ENCODE assay signal across 30 cellular contexts in genomic region chr3:176909044-176909443, GRCh38.
"Had no signal": no experiment of that assay in that cellular context is flagged by ENCODE, and none has a peak within 500 bp of the region (broad histone marks: within the 10 kb centered on the region; RNA-seq: fewer than 3 reads in every experiment).

No MANE protein-coding gene starts in this region.

- H3K27me3 ChIP-seq: Peyer's patch, SJSA1 had no signal

- H3K36me3 ChIP-seq: Peyer's patch, SJSA1 had no signal

- H3K4me3 ChIP-seq: PC-9, Peyer's patch, SJSA1 had no signal

- H3K9me3 ChIP-seq: Peyer's patch, SJSA1, SK-N-SH had no signal

- H3K9ac ChIP-seq: KMS-11, SK-N-SH had no signal

- H3K4me1 ChIP-seq: Peyer's patch, SJSA1 had no signal

- H3K27ac ChIP-seq: KMS-11, PC-9, Peyer's patch, SJSA1 had no signal

- H3K4me2 ChIP-seq: KMS-11, PC-9, SK-N-SH had no signal

- DNase-seq: Karpas-422, MM.1S, MV-4-11, NCI-H1092, NCI-H1105, NCI-H1417 treated with DMSO at 0.1 percent for 48 hours, NCI-H1436 treated with DMSO at 0.1 percent for 48 hours, NCI-H1694 treated with DMSO at 0.1 percent for 48 hours, NCI-H187 treated with DMSO at 0.1 percent for 48 hours, NCI-H2029, NCI-H2081, NCI-H2171 treated with DMSO at 0.1 percent for 48 hours, NCI-H2227 treated with DMSO at 0.1 percent for 48 hours, NCI-H345, NCI-H446 treated with DMSO at 0.1 percent for 48 hours, NCI-H510A, NCI-H524, NCI-H526, NCI-H69, NCI-H748 treated with DMSO at 0.1 percent for 48 hours, NCI-H82, PC-9, Peyer's patch, Right ventricle myocardium superior, RPMI8226, SHP77 treated with DMSO at 0.1 percent for 48 hours, SK-N-SH, SW 1271 had no signal
